ENCODE assay signal across 28 cellular contexts in the genomic region with DNA sequence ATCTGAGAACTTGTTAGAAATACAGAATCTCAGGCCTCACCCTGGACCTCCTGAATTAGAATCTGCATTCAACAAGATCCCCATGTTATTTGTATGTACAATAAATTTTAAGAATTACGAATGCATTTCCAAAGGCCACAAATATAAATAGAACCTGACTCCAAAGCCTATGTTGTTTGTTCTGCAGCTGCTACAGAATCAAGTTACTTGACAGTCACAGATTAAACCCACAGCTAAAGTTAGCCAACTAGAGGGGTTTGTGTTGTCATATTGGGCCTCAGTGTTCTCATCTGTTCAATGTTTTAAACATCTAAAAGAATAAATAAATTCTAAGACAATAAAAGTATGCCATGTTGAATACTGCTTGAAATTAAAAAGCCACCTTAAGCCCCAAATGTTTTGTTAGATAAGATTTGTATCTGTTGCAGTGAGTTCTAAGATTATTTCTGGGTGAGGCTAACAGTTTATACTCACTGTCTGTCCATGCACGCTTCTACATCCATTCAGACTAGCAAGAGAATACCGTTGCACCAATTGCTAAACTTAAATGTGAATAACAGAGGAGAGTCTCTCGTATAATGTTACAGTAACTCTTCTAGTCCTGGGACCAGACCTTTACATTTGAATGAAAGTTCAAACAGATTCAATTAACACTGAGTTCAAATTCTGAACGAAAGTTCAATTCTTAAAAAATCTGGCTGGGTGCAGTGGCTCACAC.
"Had no signal": no experiment of that assay in that cellular context is flagged by ENCODE, and none has a peak within 500 bp of the region (broad histone marks: within the 10 kb centered on the region; RNA-seq: fewer than 3 reads in every experiment).

No MANE protein-coding gene starts in this region.

- DNase-seq: activated B cell treated with CpG ODN at 0.5 μM for 24 hours; activated CD4-positive, alpha-beta T cell treated with anti-CD3 and anti-CD28 coated beads for 1 hour; activated CD4-positive, alpha-beta T cell treated with anti-CD3 and anti-CD28 coated beads, Interleukin-2, amount 10 ng/mL, durations not matched to agents 24 days and 14 days; activated CD4-positive, alpha-beta T cell treated with anti-CD3 and anti-CD28 coated beads, Interleukin-2, amount 50 U/mL, for 48 hours; activated CD8-positive, alpha-beta memory T cell treated with anti-CD3 and anti-CD28 coated beads for 24 hours; activated gamma-delta T cell; activated naive CD4-positive, alpha-beta T cell treated with anti-CD3 and anti-CD28 coated beads for 36 hours; activated T-cell treated with anti-CD3 and anti-CD28 coated beads, Interleukin-2, amount 50 U/mL, for 48 hours; amygdala; cerebellar nuclear complex; Kasumi-1; KBM-7; NCI-H1048; NCI-H146; NCI-H1930; NCI-H510A treated with DMSO at 0.1 percent for 48 hours; NCI-H69; NK-92 treated with Interleukin-12 subunit alpha and Interleukin-12 subunit beta, amount 100 ng/mL, for 24 hours; Peyer's patch; Right ventricle myocardium superior; SK-N-SH had no signal

- H3K4me2 ChIP-seq: SK-N-SH had no signal

- FAIRE-seq: astrocyte had no signal

- H3K4me1 ChIP-seq: Peyer's patch had no signal

- ATAC-seq: activated T-helper 17 cell treated with anti-CD3 and anti-CD28 coated beads, Interleukin-2, amount 50 U/mL, for 72 hours had no signal

- H3K9me3 Mint-ChIP-seq: activated B cell treated with CpG ODN at 0.5 μM for 24 hours; activated CD4-positive, alpha-beta T cell treated with anti-CD3 and anti-CD28 coated beads, Interleukin-2, amount 10 ng/mL, durations not matched to agents 24 days and 14 days; activated naive CD4-positive, alpha-beta T cell treated with anti-CD3 and anti-CD28 coated beads for 36 hours; activated T-helper 17 cell treated with anti-CD3 and anti-CD28 coated beads, Interleukin-2, amount 50 U/mL, for 72 hours; brain had no signal

- H3K4me3 Mint-ChIP-seq: activated B cell treated with CpG ODN at 0.5 μM for 24 hours; activated naive CD4-positive, alpha-beta T cell treated with anti-CD3 and anti-CD28 coated beads for 36 hours; activated naive CD8-positive, alpha-beta T cell; activated T-helper 17 cell treated with anti-CD3 and anti-CD28 coated beads, Interleukin-2, amount 50 U/mL, for 72 hours; brain had no signal

- H3K27ac ChIP-seq: cardiac muscle cell, Peyer's patch, RWPE1, SJCRH30 had no signal

- H3K9ac ChIP-seq: SK-N-SH had no signal

- H3K36me3 ChIP-seq: cardiac muscle cell, Peyer's patch, SJCRH30 had no signal

- H3K27me3 ChIP-seq: cardiac muscle cell, Peyer's patch, SJCRH30 had no signal

- H3K27ac Mint-ChIP-seq: activated B cell treated with CpG ODN at 0.5 μM for 24 hours; activated CD4-positive, alpha-beta T cell treated with anti-CD3 and anti-CD28 coated beads, Interleukin-2, amount 10 ng/mL, durations not matched to agents 24 days and 14 days; activated naive CD4-positive, alpha-beta T cell treated with anti-CD3 and anti-CD28 coated beads for 36 hours; activated naive CD8-positive, alpha-beta T cell; activated T-helper 17 cell treated with anti-CD3 and anti-CD28 coated beads, Interleukin-2, amount 50 U/mL, for 72 hours had no signal

- H3K36me3 Mint-ChIP-seq: activated naive CD8-positive, alpha-beta T cell; brain had no signal

- H3K27me3 Mint-ChIP-seq: activated B cell treated with CpG ODN at 0.5 μM for 24 hours; activated CD4-positive, alpha-beta T cell treated with anti-CD3 and anti-CD28 coated beads, Interleukin-2, amount 10 ng/mL, durations not matched to agents 24 days and 14 days; activated naive CD8-positive, alpha-beta T cell; activated T-helper 17 cell treated with anti-CD3 and anti-CD28 coated beads, Interleukin-2, amount 50 U/mL, for 72 hours; brain had no signal

- H3K4me3 ChIP-seq: cardiac muscle cell, Peyer's patch, SJCRH30 had no signal

- H3K9me3 ChIP-seq: Peyer's patch, SJCRH30, SK-N-SH had no signal
